In the genomic region with DNA sequence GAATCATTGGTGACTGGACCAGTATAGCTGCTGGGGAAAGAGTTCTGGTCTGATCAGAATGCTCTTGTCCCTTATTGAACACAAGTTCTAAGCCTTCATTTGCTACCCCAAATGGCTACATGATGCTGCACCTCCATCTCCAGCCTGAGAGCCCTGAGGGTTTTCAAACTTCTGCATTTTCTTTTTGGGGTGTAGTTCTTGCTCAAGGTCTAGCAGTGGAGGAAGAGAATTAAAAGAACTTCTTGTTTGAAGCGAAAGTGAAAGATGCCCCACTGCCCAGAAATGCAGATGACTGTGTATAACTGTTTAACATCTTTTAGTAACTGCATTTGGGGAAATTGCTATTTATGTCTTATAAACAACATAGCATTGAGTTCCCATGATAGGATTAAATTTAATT, we compare ENCODE assay signal across 8 cellular contexts. TPM values are rescaled to one million over a fixed set of nuclear protein-coding genes. Genes with fewer than 3 reads are reported as not detected.
DNase-seq lines count a peak whose midpoint lies in the region; ATAC-seq and FAIRE-seq lines count a peak whose summit lies in the region.

No MANE protein-coding gene starts in this region.

- H3K14ac ChIP-seq in trophoblast cell (ENCODE audit: low read length): no peak overlapping the region

- H3K4ac ChIP-seq in trophoblast cell (ENCODE audit: low read depth, low read length): no peak overlapping the region

- no peaks in the 10 kb centered on the region for H3K27me3 Mint-ChIP-seq in activated T-cell treated with anti-CD3 and anti-CD28 coated beads, Interleukin-2, amount 50 U/mL, for 72 hours (ENCODE audit: low read depth)
- no peaks in the 10 kb centered on the region for H3K27me3 Mint-ChIP-seq in stimulated activated naive B cell treated with anti-CD40 and anti-IgM and Interleukin-4, amounts not matched to agents 10 μg/mL and 1 μg/mL and 100 μg/mL, for 72 hours

- no peaks in the 10 kb centered on the region for H3K9me3 ChIP-seq in trophoblast cell (ENCODE audit: insufficient read depth, low read depth, low read length)

- H3K9me3 Mint-ChIP-seq in activated T-cell treated with anti-CD3 and anti-CD28 coated beads, Interleukin-2, amount 50 U/mL, for 72 hours: no peaks in the 10 kb centered on the region
- H3K9me3 Mint-ChIP-seq in stimulated activated naive B cell treated with anti-CD40 and anti-IgM and Interleukin-4, amounts not matched to agents 10 μg/mL and 1 μg/mL and 100 μg/mL, for 72 hours: peaks cover 4 to 5% of the 10 kb centered on the region in 2 donors

- no peak overlapping the region for H2BK12ac ChIP-seq in trophoblast cell (ENCODE audit: low read length)

- peaks cover 10 to 26% of the 10 kb centered on the region in 2 donors for H3K36me3 Mint-ChIP-seq in activated T-cell treated with anti-CD3 and anti-CD28 coated beads, Interleukin-2, amount 50 U/mL, for 72 hours (ENCODE audit: insufficient read depth in 2 of 2)
- H3K36me3 Mint-ChIP-seq in stimulated activated naive B cell treated with anti-CD40 and anti-IgM and Interleukin-4, amounts not matched to agents 10 μg/mL and 1 μg/mL and 100 μg/mL, for 72 hours: peaks cover 56 to 74% of the 10 kb centered on the region in 2 donors

- H3K4me2 ChIP-seq in trophoblast cell (ENCODE audit: low read length): no peak overlapping the region

- no peak overlapping the region for H2BK120ac ChIP-seq in trophoblast cell (ENCODE audit: insufficient read depth, low read length, poor library complexity)

- no peak for DNase-seq in activated T-cell treated with anti-CD3 and anti-CD28 coated beads, Interleukin-2, amount 50 U/mL, for 72 hours
- DNase-seq in activated T-cell treated with anti-CD3 and anti-CD28 coated beads for 4 hours (no peak), SKM-1 treated with dmso at 0.1 percent for 144 hours (lab: John Stamatoyannopoulos, UW; ENCODE audit: unreplicated experiment) (peak; percentile 87), RCC 7860 (ENCODE audit: low spot score) (no peak), trophoblast cell (no peak), frontal cortex (ENCODE audit: low spot score in 2 of 2) (no peak)
- no peak for DNase-seq in stimulated activated naive B cell treated with anti-CD40 and anti-IgM and Interleukin-4, amounts not matched to agents 10 μg/mL and 1 μg/mL and 100 μg/mL, for 72 hours

- ATAC-seq in activated T-cell treated with anti-CD3 and anti-CD28 coated beads, Interleukin-2, amount 50 U/mL, for 72 hours (replicated peaks in 1 of 2): peak in 1 of 2 donors; percentile 10
- ATAC-seq in HG03025 (IDR thresholded peaks at IDR 0.05; ENCODE audit: low FRiP score, unreplicated experiment): peak; percentile 51
- ATAC-seq in stimulated activated naive B cell treated with anti-CD40 and anti-IgM and Interleukin-4, amounts not matched to agents 10 μg/mL and 1 μg/mL and 100 μg/mL, for 72 hours (replicated peaks): peak; percentile 45 to 60

- no peaks in the 10 kb centered on the region for H3K79me2 ChIP-seq in trophoblast cell (ENCODE audit: control insufficient read depth, insufficient read depth, low read length, poor library complexity)

- no peak overlapping the region for H4K12ac ChIP-seq in trophoblast cell (ENCODE audit: low read depth, low read length)

- H3K27me3 ChIP-seq in trophoblast cell (ENCODE audit: insufficient read depth, low read length): no peaks in the 10 kb centered on the region

- peak overlapping the region; percentile 56 to 67 for H3K4me3 Mint-ChIP-seq in activated T-cell treated with anti-CD3 and anti-CD28 coated beads, Interleukin-2, amount 50 U/mL, for 72 hours
- peak overlapping the region; percentile 26 to 44 for H3K4me3 Mint-ChIP-seq in stimulated activated naive B cell treated with anti-CD40 and anti-IgM and Interleukin-4, amounts not matched to agents 10 μg/mL and 1 μg/mL and 100 μg/mL, for 72 hours

- no CpG with 5 or more reads among the region's 1 CpG for WGBS in trophoblast cell (ENCODE audit: extremely low coverage, insufficient coverage, insufficient read length)

- H3K27ac ChIP-seq in trophoblast cell (ENCODE audit: low read depth, low read length): no peak overlapping the region

- no peak overlapping the region for H3K9ac ChIP-seq in trophoblast cell (ENCODE audit: low read length)

- no peak overlapping the region for H3K4me3 ChIP-seq in trophoblast cell (ENCODE audit: low read depth, low read length)

- H3K4me1 Mint-ChIP-seq in activated T-cell treated with anti-CD3 and anti-CD28 coated beads, Interleukin-2, amount 50 U/mL, for 72 hours (ENCODE audit: low read depth): peaks cover 89% of the 10 kb centered on the region
- peaks cover 61 to 80% of the 10 kb centered on the region in 2 donors for H3K4me1 Mint-ChIP-seq in stimulated activated naive B cell treated with anti-CD40 and anti-IgM and Interleukin-4, amounts not matched to agents 10 μg/mL and 1 μg/mL and 100 μg/mL, for 72 hours

- FAIRE-seq in RCC 7860 (lab: Jason Lieb, UNC) (no peak), frontal cortex (lab: Jason Lieb, UNC) (no peak)

- no peak overlapping the region for H3K23ac ChIP-seq in trophoblast cell (ENCODE audit: low read length)

- H3K4me1 ChIP-seq in trophoblast cell (ENCODE audit: control insufficient read depth in 1 of 2, insufficient read depth in 2 of 2, low read length in 2 of 2): peaks cover 0 to 4% of the 10 kb centered on the region in 2 experiments

- H3K79me1 ChIP-seq in trophoblast cell (ENCODE audit: low read length): no peaks in the 10 kb centered on the region

- H2BK5ac ChIP-seq in trophoblast cell (ENCODE audit: low read depth, low read length, poor library complexity): no peak overlapping the region

- H3K36me3 ChIP-seq in trophoblast cell (ENCODE audit: control insufficient read depth in 1 of 2, insufficient read depth in 2 of 2, low read length in 2 of 2): no peaks in the 10 kb centered on the region

- no peak overlapping the region for H4K91ac ChIP-seq in trophoblast cell (ENCODE audit: low read depth, low read length)

- H2AK5ac ChIP-seq in trophoblast cell (ENCODE audit: low read length): no peak overlapping the region

- no peak overlapping the region for H3K18ac ChIP-seq in trophoblast cell (ENCODE audit: low read length)

- H3K27ac Mint-ChIP-seq in activated T-cell treated with anti-CD3 and anti-CD28 coated beads, Interleukin-2, amount 50 U/mL, for 72 hours: peak overlapping the region; percentile 69
- H3K27ac Mint-ChIP-seq in stimulated activated naive B cell treated with anti-CD40 and anti-IgM and Interleukin-4, amounts not matched to agents 10 μg/mL and 1 μg/mL and 100 μg/mL, for 72 hours: peak overlapping the region; percentile 87

- no peak overlapping the region for H4K8ac ChIP-seq in trophoblast cell (ENCODE audit: low read depth, low read length)

- no peak overlapping the region for H2AFZ ChIP-seq in trophoblast cell (ENCODE audit: insufficient read depth, low read length, poor library complexity)

RNA-seq across cellular contexts. Expression of a gene that starts 38.5 kb away (rescaled TPM):
- total RNA-seq in activated T-cell treated with anti-CD3 and anti-CD28 coated beads, Interleukin-2, amount 50 U/mL, for 72 hours: 10 to 100 TPM; 20.7 to 23.3 TPM
- polyA plus RNA-seq in trophoblast cell (2013): 57.9 and 58.3 TPM in 2 replicates
- total RNA-seq in frontal cortex: 56.7 TPM

RNA-seq across cellular contexts. Expression of a gene that starts 39.0 kb away (rescaled TPM):
- 10 to 100 TPM; 40.7 to 48.1 TPM for total RNA-seq in activated T-cell treated with anti-CD3 and anti-CD28 coated beads, Interleukin-2, amount 50 U/mL, for 72 hours
- 5.7 and 7.0 TPM in 2 replicates for polyA plus RNA-seq in trophoblast cell (2013)
- 0.41 TPM for total RNA-seq in frontal cortex

Comparison
In these comparisons a context has a peak if more than half of its experiments do, and no peak if none do; other contexts are left out.
1. RNA of a gene that starts 39.0 kb away (total RNA-seq): 40.7 to 48.1 TPM in activated T-cell treated with anti-CD3 and anti-CD28 coated beads, Interleukin-2, amount 50 U/mL, for 72 hours; 0.41 TPM in frontal cortex (single experiment); every median in the first group is over 10 times any median in the second.